ENCODE assay signal across 35 cellular contexts in the genomic region with DNA sequence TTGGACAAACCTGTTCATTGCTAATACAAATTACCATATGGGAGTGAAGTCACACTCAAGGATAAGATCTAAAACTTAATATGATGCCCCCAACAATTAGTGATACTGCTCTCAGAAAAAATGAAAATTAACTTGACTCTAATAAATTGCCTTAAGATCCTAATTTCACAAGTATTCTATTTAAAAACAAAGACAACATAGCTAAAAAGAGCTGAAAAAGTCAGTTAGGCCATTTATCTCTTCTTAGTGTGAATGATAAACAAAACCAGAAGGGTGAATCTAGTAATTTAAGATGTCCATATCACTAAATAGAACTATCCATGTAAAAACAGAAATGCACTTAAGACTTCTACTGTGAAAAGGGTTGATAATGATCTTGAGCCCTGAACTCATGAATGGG. TPM values are rescaled to one million over a fixed set of nuclear protein-coding genes. Genes with fewer than 3 reads are reported as not detected.
"Had no signal": no experiment of that assay in that cellular context is flagged by ENCODE, and none has a peak within 500 bp of the region (broad histone marks: within the 10 kb centered on the region; RNA-seq: fewer than 3 reads in every experiment).

No MANE protein-coding gene starts in this region.

- H3K9me3 ChIP-seq: ascending aorta, esophagus muscularis mucosa, gastrocnemius medialis had no signal

- H3K36me3 Mint-ChIP-seq: activated naive CD4-positive, alpha-beta T cell treated with anti-CD3 and anti-CD28 coated beads, Interleukin-2, amount 10 ng/mL, durations not matched to agents 7 days and 5 days; activated naive CD4-positive, alpha-beta T cell treated with anti-CD3 and anti-CD28 coated beads, Interleukin-2, amount 50 U/mL, for 72 hours; activated naive CD8-positive, alpha-beta T cell treated with anti-CD3 and anti-CD28 coated beads, Interleukin-2, amount 10 ng/mL, durations not matched to agents 7 days and 5 days had no signal

- H3K9me3 Mint-ChIP-seq: activated B cell treated with CpG ODN at 0.5 μM for 24 hours; activated CD8-positive, alpha-beta T cell treated with anti-CD3 and anti-CD28 coated beads for 36 hours; activated naive CD4-positive, alpha-beta T cell treated with anti-CD3 and anti-CD28 coated beads, Interleukin-2, amount 10 ng/mL, durations not matched to agents 7 days and 5 days; activated naive CD4-positive, alpha-beta T cell treated with anti-CD3 and anti-CD28 coated beads, Interleukin-2, amount 50 U/mL, for 72 hours; activated naive CD8-positive, alpha-beta T cell treated with anti-CD3 and anti-CD28 coated beads, Interleukin-2, amount 10 ng/mL, durations not matched to agents 7 days and 5 days; activated T-helper 1 cell treated with anti-CD3 and anti-CD28 coated beads, Interleukin-12 subunit alpha, Interleukin-12 subunit beta, Interleukin-2, Interleukin-4 antibody, amounts not matched to agents 30 ng/mL and 10 ng/mL and 1 ng/mL, durations not matched to agents 14 hours and 24 hours and 36 hours; central memory CD8-positive, alpha-beta T cell; effector memory CD8-positive, alpha-beta T cell; T-helper 2 cell treated with Interferon-gamma antibody and Interleukin-4, amounts not matched to agents 5 μg/mL and 100 μg/mL, for 36 hours had no signal

- H3K4me3 ChIP-seq: ascending aorta, esophagus muscularis mucosa, gastrocnemius medialis had no signal

- H3K4me1 ChIP-seq: ascending aorta, foreskin keratinocyte, gastrocnemius medialis had no signal

- H3K4me3 Mint-ChIP-seq: activated B cell treated with CpG ODN at 0.5 μM for 24 hours; activated CD8-positive, alpha-beta T cell treated with anti-CD3 and anti-CD28 coated beads for 36 hours; activated naive CD4-positive, alpha-beta T cell treated with anti-CD3 and anti-CD28 coated beads, Interleukin-2, amount 10 ng/mL, durations not matched to agents 7 days and 5 days; activated naive CD8-positive, alpha-beta T cell treated with anti-CD3 and anti-CD28 coated beads, Interleukin-2, amount 10 ng/mL, durations not matched to agents 7 days and 5 days; activated T-helper 1 cell treated with anti-CD3 and anti-CD28 coated beads, Interleukin-12 subunit alpha, Interleukin-12 subunit beta, Interleukin-2, Interleukin-4 antibody, amounts not matched to agents 30 ng/mL and 10 ng/mL and 1 ng/mL, durations not matched to agents 14 hours and 24 hours and 36 hours; central memory CD8-positive, alpha-beta T cell; effector memory CD8-positive, alpha-beta T cell; T-helper 17 cell; T-helper 2 cell treated with Interferon-gamma antibody and Interleukin-4, amounts not matched to agents 5 μg/mL and 100 μg/mL, for 36 hours had no signal

- H3K27ac ChIP-seq: ascending aorta, esophagus muscularis mucosa, foreskin keratinocyte, gastrocnemius medialis, WERI-Rb-1 had no signal

- FAIRE-seq: bronchial epithelial cell, colon had no signal

- H3K27me3 Mint-ChIP-seq: activated B cell treated with CpG ODN at 0.5 μM for 24 hours; activated CD8-positive, alpha-beta T cell treated with anti-CD3 and anti-CD28 coated beads for 36 hours; activated naive CD4-positive, alpha-beta T cell treated with anti-CD3 and anti-CD28 coated beads, Interleukin-2, amount 10 ng/mL, durations not matched to agents 7 days and 5 days; activated naive CD8-positive, alpha-beta T cell treated with anti-CD3 and anti-CD28 coated beads, Interleukin-2, amount 10 ng/mL, durations not matched to agents 7 days and 5 days; T-helper 17 cell had no signal

- H3K27ac Mint-ChIP-seq: activated B cell treated with CpG ODN at 0.5 μM for 24 hours; activated CD8-positive, alpha-beta T cell treated with anti-CD3 and anti-CD28 coated beads for 36 hours; activated naive CD4-positive, alpha-beta T cell treated with anti-CD3 and anti-CD28 coated beads, Interleukin-2, amount 10 ng/mL, durations not matched to agents 7 days and 5 days; activated naive CD4-positive, alpha-beta T cell treated with anti-CD3 and anti-CD28 coated beads, Interleukin-2, amount 50 U/mL, for 72 hours; activated naive CD8-positive, alpha-beta T cell treated with anti-CD3 and anti-CD28 coated beads, Interleukin-2, amount 10 ng/mL, durations not matched to agents 7 days and 5 days; activated T-helper 1 cell treated with anti-CD3 and anti-CD28 coated beads, Interleukin-12 subunit alpha, Interleukin-12 subunit beta, Interleukin-2, Interleukin-4 antibody, amounts not matched to agents 30 ng/mL and 10 ng/mL and 1 ng/mL, durations not matched to agents 14 hours and 24 hours and 36 hours; effector memory CD8-positive, alpha-beta T cell; T-helper 17 cell; T-helper 2 cell treated with Interferon-gamma antibody and Interleukin-4, amounts not matched to agents 5 μg/mL and 100 μg/mL, for 36 hours had no signal

- H3K36me3 ChIP-seq: WERI-Rb-1 had no signal

- H3K27me3 ChIP-seq: ascending aorta, brain microvascular endothelial cell, esophagus muscularis mucosa, foreskin keratinocyte, gastrocnemius medialis had no signal

- H3K4me1 Mint-ChIP-seq: activated B cell treated with CpG ODN at 0.5 μM for 24 hours; activated naive CD4-positive, alpha-beta T cell treated with anti-CD3 and anti-CD28 coated beads, Interleukin-2, amount 10 ng/mL, durations not matched to agents 7 days and 5 days; activated naive CD8-positive, alpha-beta T cell treated with anti-CD3 and anti-CD28 coated beads, Interleukin-2, amount 10 ng/mL, durations not matched to agents 7 days and 5 days; central memory CD8-positive, alpha-beta T cell; T-helper 17 cell had no signal

- DNase-seq: activated B cell treated with CpG ODN at 0.5 μM for 24 hours; activated CD4-positive, alpha-beta T cell treated with anti-CD3 and anti-CD28 coated beads for 48 hours; activated CD4-positive, alpha-beta T cell treated with anti-CD3 and anti-CD28 coated beads, Interleukin-2, amount 50 U/mL, for 1 hour; activated CD4-positive, alpha-beta T cell treated with anti-CD3 and anti-CD28 coated beads, Interleukin-2, amount 50 U/mL, for 48 hours; activated CD8-positive, alpha-beta memory T cell treated with anti-CD3 and anti-CD28 coated beads for 24 hours; activated CD8-positive, alpha-beta memory T cell treated with anti-CD3 and anti-CD28 coated beads, Interleukin-2, amount 50 U/mL, for 4 hours; activated CD8-positive, alpha-beta T cell treated with anti-CD3 and anti-CD28 coated beads for 36 hours; activated gamma-delta T cell; activated naive CD4-positive, alpha-beta T cell; activated naive CD4-positive, alpha-beta T cell treated with anti-CD3 and anti-CD28 coated beads, Interleukin-2, amount 10 ng/mL, durations not matched to agents 7 days and 5 days; activated naive CD8-positive, alpha-beta T cell treated with anti-CD3 and anti-CD28 coated beads, Interleukin-2, amount 10 ng/mL, durations not matched to agents 7 days and 5 days; activated T-cell treated with anti-CD3 and anti-CD28 coated beads, Interleukin-2, amount 50 U/mL, for 1 hour; activated T-cell treated with anti-CD3 and anti-CD28 coated beads, Interleukin-2, amount 50 U/mL, for 48 hours; cortex of kidney; dermis blood vessel endothelial cell; effector CD4-positive, alpha-beta T cell; effector memory CD8-positive, alpha-beta T cell; erythroblast; foreskin keratinocyte; gastrocnemius medialis; glutamatergic neuron; T-helper 1 cell; T-helper 17 cell; T1000; WERI-Rb-1 had no signal

- ATAC-seq: activated CD4-positive, CD25-positive, alpha-beta regulatory T cell treated with anti-CD3 and anti-CD28 coated beads, Interleukin-2, amount 50 U/mL, for 24 hours; activated CD8-positive, alpha-beta T cell treated with anti-CD3 and anti-CD28 coated beads for 36 hours; activated naive CD4-positive, alpha-beta T cell treated with anti-CD3 and anti-CD28 coated beads, Interleukin-2, amount 50 U/mL, for 72 hours; effector memory CD8-positive, alpha-beta T cell; foreskin keratinocyte; gastrocnemius medialis; T-helper 17 cell had no signal

RNA-seq across cellular contexts. Expression of a gene that starts 53.4 kb away (rescaled TPM):
- total RNA-seq: activated B cell treated with CpG ODN at 0.5 μM for 24 hours had no signal
